22 cellular contexts compared by ENCODE assay signal in genomic region chr17:17621254-17621653, GRCh38.
"Had no signal": no experiment of that assay in that cellular context is flagged by ENCODE, and none has a peak within 500 bp of the region (broad histone marks: within the 10 kb centered on the region; RNA-seq: fewer than 3 reads in every experiment).

No MANE protein-coding gene starts in this region.

- H3K27ac ChIP-seq: adrenal gland, breast epithelium, esophagus muscularis mucosa, heart right ventricle, testis had no signal

- H3K4me1 ChIP-seq: adrenal gland, breast epithelium, heart right ventricle had no signal

- H3K9me3 ChIP-seq: adrenal gland, breast epithelium, esophagus muscularis mucosa, testis had no signal

- ATAC-seq: activated naive CD4-positive, alpha-beta T cell treated with anti-CD3 and anti-CD28 coated beads, Interleukin-2, amount 50 U/mL, for 72 hours; heart right ventricle; naive thymus-derived CD4-positive, alpha-beta T cell; sciatic nerve; stimulated activated effector memory CD8-positive, alpha-beta T cell treated with anti-CD3 and anti-CD28 coated beads, Interleukin-12 subunit alpha, Interleukin-12 subunit beta, amount 100 ng/mL, for 72 hours; WTC11 had no signal

- DNase-seq: activated CD4-positive, alpha-beta memory T cell treated with anti-CD3 and anti-CD28 coated beads for 36 hours; activated CD4-positive, alpha-beta T cell treated with anti-CD3 and anti-CD28 coated beads for 4 hours; activated gamma-delta T cell treated with Interleukin-2 at 50 U/mL for 16 hours; activated T-cell treated with anti-CD3 and anti-CD28 coated beads for 4 hours; adrenal gland; dermis blood vessel endothelial cell; effector memory CD4-positive, alpha-beta T cell; heart right ventricle; immature natural killer cell; mesendoderm; naive thymus-derived CD4-positive, alpha-beta T cell; stimulated activated CD4-positive, alpha-beta T cell treated with anti-CD3 and anti-CD28 coated beads, Interleukin-4, amount 100 ng/mL, for 24 hours; testis had no signal

- H3K4me2 ChIP-seq: smooth muscle cell had no signal

- H3K27me3 ChIP-seq: adrenal gland, breast epithelium, esophagus muscularis mucosa, heart right ventricle, testis had no signal

- FAIRE-seq: astrocyte, endothelial cell of umbilical vein had no signal

- H3K36me3 ChIP-seq: adrenal gland, breast epithelium, esophagus muscularis mucosa, heart right ventricle had no signal

- H3K4me3 ChIP-seq: adrenal gland, breast epithelium, esophagus muscularis mucosa, heart right ventricle, smooth muscle cell, testis had no signal
